ENCODE assay signal across 8 cellular contexts in genomic region chr19:29478578-29479565, GRCh38. TPM values are rescaled to one million over a fixed set of nuclear protein-coding genes. Genes with fewer than 3 reads are reported as not detected.
DNase-seq lines count a peak whose midpoint lies in the region; ATAC-seq, FAIRE-seq and TF ChIP-seq lines count a peak whose summit lies in the region.

No MANE protein-coding gene starts in this region.

- no peak for FAIRE-seq in GM12878 (lab: Jason Lieb, UNC)

- SMC1A ChIA-PET in GM12878 (lab: Charles Lee; ENCODE audit: uncharacterized antibody, unreplicated experiment) = interaction anchor here (0.6 kb wide), 1 partner anchor 566 kb away, joined by 3 read pairs; no protein-coding TSS in a partner anchor

- H2AFZ ChIP-seq in GM12878 (ENCODE audit: control insufficient read depth, low read depth, low read length) (no peak overlapping the region), parathyroid adenoma (no peak overlapping the region)

- 44% methylated on average over 34 of the region's 34 CpGs for WGBS in GM12878 (ENCODE audit: insufficient coverage, insufficient replicate concordance, low lambda C conversion rate, missing lambda C conversion rate)

- no peaks in the 10 kb centered on the region; a peak in 1 of 4 replicates for H3K27me3 ChIP-seq in GM12878 (replicated peaks in 1 of 2; ENCODE audit: control insufficient read depth in 2 of 2, insufficient read depth in 2 of 2, low read length in 1 of 2)
- H3K27me3 ChIP-seq in parathyroid adenoma (ENCODE audit: control insufficient read depth, insufficient read depth, low read length) = no peaks in the 10 kb centered on the region

- no peak for TF ChIP-seq RAD21 in GM12878 (IDR thresholded peaks at IDR 0.05; ENCODE audit: insufficient read depth, low read depth, low read length)

- H3K9ac ChIP-seq in GM12878 (ENCODE audit: control insufficient read depth, insufficient read depth, low read length) (no peak overlapping the region), parathyroid adenoma (no peak overlapping the region)

- TF ChIP-seq CTCF in NB4 (IDR thresholded peaks at IDR 0.05; ENCODE audit: low read depth, low read length) = peak; percentile 53
- TF ChIP-seq CTCF in GM12878 (IDR thresholded peaks at IDR 0.05 in 2 of 3, conservative IDR thresholded peaks at IDR 0.05 in 1 of 3; ENCODE audit: control insufficient read depth in 2 of 3, extremely low read depth in 1 of 3, insufficient read depth in 1 of 3, low read depth in 3 of 3, low read length in 3 of 3) = peak; percentile 18 to 38 (median 26); a peak in 4 of 6 replicates
- TF ChIP-seq CTCF in parathyroid adenoma (IDR thresholded peaks at IDR 0.05) = peak; percentile 52

- H3K27ac ChIP-seq in GM12878 (ENCODE audit: control insufficient read depth, insufficient read depth) (no peak overlapping the region), parathyroid adenoma (no peak overlapping the region)

- ATAC-seq in GM12878 = 0 out of 3 replicates have a peak, but pooled peaks have one; percentile 42
- no peak for ATAC-seq in HG03432 (IDR thresholded peaks at IDR 0.05; ENCODE audit: unreplicated experiment)
- ATAC-seq in GM21529 (IDR thresholded peaks at IDR 0.05; ENCODE audit: unreplicated experiment) = no peak
- no peak for ATAC-seq in GM19452 (IDR thresholded peaks at IDR 0.05; ENCODE audit: unreplicated experiment)

- no peaks in the 10 kb centered on the region; the same call in 2 of the 3 replicates for H3K9me3 ChIP-seq in GM12878 (replicated peaks; ENCODE audit: control insufficient read depth, insufficient read depth, low read length)
- no peaks in the 10 kb centered on the region for H3K9me3 ChIP-seq in parathyroid adenoma (ENCODE audit: control insufficient read depth, low read length)

- no peak for TF ChIP-seq POLR2A in NB4 (IDR thresholded peaks at IDR 0.05; ENCODE audit: extremely low read depth, insufficient read length)
- TF ChIP-seq POLR2A in GM12878 (IDR thresholded peaks at IDR 0.05; ENCODE audit: low read depth, low read length) = no peak

- H3K4me3 ChIP-seq in NB4 (ENCODE audit: low read depth, low read length) (no peak overlapping the region), GM12878 (no peak overlapping the region), parathyroid adenoma (ENCODE audit: low read depth, low read length) (no peak overlapping the region)

- intact Hi-C loops in GM12878 (cut with micrococcal nuclease; ENCODE audit: unreplicated experiment) = loop anchor here (10.0 kb wide), 1 partner anchor 116 kb away; no protein-coding TSS in a partner anchor

- no peak overlapping the region for H3K4me2 ChIP-seq in GM12878 (ENCODE audit: control insufficient read depth, insufficient read depth)
- H3K4me2 ChIP-seq in parathyroid adenoma (ENCODE audit: low read length) = no peak overlapping the region

- POLR2A ChIA-PET in GM12878 (lab: Charles Lee) = no interaction called here

- RAD21 ChIA-PET in GM12878 (lab: Charles Lee; ENCODE audit: unreplicated experiment) = no interaction called here

- no peaks in the 10 kb centered on the region for H3K4me1 ChIP-seq in GM12878 (ENCODE audit: control insufficient read depth, insufficient read depth, low read length)
- H3K4me1 ChIP-seq in parathyroid adenoma = no peaks in the 10 kb centered on the region

- no peaks in the 10 kb centered on the region for H3K79me2 ChIP-seq in GM12878 (ENCODE audit: control insufficient read depth, insufficient read depth, low read length)
- H3K79me2 ChIP-seq in parathyroid adenoma = no peaks in the 10 kb centered on the region

- CTCF ChIA-PET in GM12878 (lab: Yijun Ruan, JAX) = interaction anchor here (0.5 to 1.0 kb wide), 3 partner anchors 129 to 218 kb away, joined by 3 read pairs; no protein-coding TSS in a partner anchor

- H4K20me1 ChIP-seq in GM12878 (ENCODE audit: control insufficient read depth, insufficient read depth) = no peaks in the 10 kb centered on the region

- H3K36me3 ChIP-seq in GM12878 (ENCODE audit: control insufficient read depth in 2 of 2, insufficient read depth in 2 of 2, low read length in 1 of 2) (no peaks in the 10 kb centered on the region), parathyroid adenoma (ENCODE audit: control insufficient read depth, insufficient read depth, low read length) (no peaks in the 10 kb centered on the region)

- no TSS peak for BruUV-seq in GM12878 (replicated peaks; lab: Mats Ljungman, UMichigan)

- TF ChIP-seq EP300 in GM12878 (IDR thresholded peaks at IDR 0.05; ENCODE audit: borderline replicate concordance in 1 of 2, control insufficient read depth in 1 of 2, low read depth in 2 of 2, low read length in 2 of 2) = no peak

- DNase-seq in DMS53 (lab: John Stamatoyannopoulos, UW) (peak; percentile 19), DMS53 treated with DMSO at 0.1 percent for 48 hours (lab: John Stamatoyannopoulos, UW; ENCODE audit: unreplicated experiment) (no peak), NB4 (ENCODE audit: low read depth) (peak; percentile 17), GM12878 (ENCODE audit: low read depth, low spot score) (no peak)

- in situ Hi-C loops in GM12878 (cut with MboI) = no loop called here

TF ChIP-seq in GM12878, 131 proteins besides CTCF, POLR2A, EP300 and RAD21:
- TF ChIP-seq CREM (IDR thresholded peaks at IDR 0.05; ENCODE audit: low read depth) (no peak), FOXM1 (IDR thresholded peaks at IDR 0.05; ENCODE audit: low read depth, low read length) (no peak), TCF3 (IDR thresholded peaks at IDR 0.05; ENCODE audit: borderline replicate concordance, insufficient read depth, low read depth, low read length) (no peak), MTA2 (IDR thresholded peaks at IDR 0.05; ENCODE audit: low read depth) (no peak), SMC3 (IDR thresholded peaks at IDR 0.05; ENCODE audit: borderline replicate concordance, low read length) (no peak), CEBPB (IDR thresholded peaks at IDR 0.05; ENCODE audit: borderline replicate concordance in 1 of 2, low read depth in 2 of 2, low read length in 2 of 2) (no peak), SUPT20H (IDR thresholded peaks at IDR 0.05; ENCODE audit: borderline replicate concordance, control insufficient read depth, low read depth, low read length) (no peak), ZNF592 (IDR thresholded peaks at IDR 0.05) (no peak), STAT1 (conservative IDR thresholded peaks at IDR 0.05) (no peak)
TF ChIP-seq in GM12878: peak in this region for 0.

RNA-seq across cellular contexts. Expression of gene VSTM2B, which starts 46.9 kb away (rescaled TPM):
- total RNA-seq in GM12878 (2013; cell fraction: nucleolus; rRNA removed) = not detected in 2 replicates
- total RNA-seq in GM12878 (2014; rRNA removed) (not detected in 2 replicates), GM12878 (2014; rRNA removed; fragmentation: Illumina TruSeq; extraction: Trizol) (not detected in 2 replicates), GM12878 (2021) (not detected in 2 replicates)
- not detected for polyA plus RNA-seq in GM12878 (2011; ENCODE audit: low read depth)
- polyA plus RNA-seq in GM12878 (2011; rRNA removed) (not detected in 2 replicates), GM12878 (2014; fragmentation: Illumina TruSeq; extraction: Trizol) (not detected in 2 replicates), GM12878 (2014; fragmentation: Nextera tagmentation; extraction: Ambion mirVana) (not detected), GM12878 (2014; rRNA removed) (not detected in 2 replicates), GM12878 (2016; fragmentation: Nextera tagmentation; extraction: Ambion mirVana) (not detected)
- polyA plus RNA-seq in GM12878 (2011; cell fraction: cytosol; rRNA removed) = not detected in 2 replicates
- polyA plus RNA-seq in GM12878 (2011; cell fraction: nucleus; rRNA removed) = not detected in 2 replicates
- 0.11 TPM in 1 of 2 replicates, not detected in the other for polyA plus RNA-seq in GM12878 (2012)
- polyA minus RNA-seq in GM12878 (2011; rRNA and poly(A)+ RNA removed) = not detected in 2 replicates
- not detected in 2 replicates for polyA minus RNA-seq in GM12878 (2011; cell fraction: cytosol; rRNA and poly(A)+ RNA removed)
- polyA minus RNA-seq in GM12878 (2011; cell fraction: nucleus; rRNA and poly(A)+ RNA removed) = not detected in 2 replicates

Comparison
In these comparisons a context has a peak if more than half of its experiments do, and no peak if none do; other contexts are left out.
1. DNase-seq: peak in DMS53 (single experiment) and NB4 (single experiment); none in DMS53 treated with DMSO at 0.1 percent for 48 hours (single experiment) and GM12878 (single experiment).
2. Peak in every context shown above with its lines, with median percentiles within 50 percentile points of each other: CTCF ChIP-seq.